29 cellular contexts compared by ENCODE assay signal in the genomic region with DNA sequence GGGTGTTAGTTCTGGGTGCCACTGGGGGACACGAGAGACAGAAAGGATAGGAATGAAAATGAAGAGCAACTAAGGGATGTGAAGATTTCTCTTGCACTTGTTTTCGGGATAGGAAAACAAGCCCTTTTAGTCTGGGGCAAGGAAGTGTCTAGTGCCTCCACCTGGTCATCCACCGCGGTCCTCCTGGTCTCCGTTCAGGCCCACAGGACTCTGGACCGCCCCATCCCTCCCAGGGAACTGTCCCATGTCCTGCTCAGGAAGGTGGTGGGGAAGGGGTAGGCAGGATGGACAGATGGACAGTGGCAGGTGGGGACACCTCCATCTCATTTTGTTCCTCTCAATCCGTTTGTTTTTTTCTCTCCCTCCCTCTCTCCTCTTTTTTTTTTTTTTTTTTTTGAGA.
"Had no signal": no experiment of that assay in that cellular context is flagged by ENCODE, and none has a peak within 500 bp of the region (broad histone marks: within the 10 kb centered on the region; RNA-seq: fewer than 3 reads in every experiment).

No MANE protein-coding gene starts in this region.

- H3K4me3 Mint-ChIP-seq: activated CD4-positive, alpha-beta memory T cell treated with anti-CD3 and anti-CD28 coated beads, Interleukin-2, amount 10 ng/mL, durations not matched to agents 7 days and 5 days; activated CD4-positive, alpha-beta T cell treated with anti-CD3 and anti-CD28 coated beads, Interleukin-2, amount 10 ng/mL, durations not matched to agents 24 days and 14 days; activated naive CD4-positive, alpha-beta T cell treated with anti-CD3 and anti-CD28 coated beads, Interleukin-2, amount 50 U/mL, for 24 hours; activated T-cell treated with anti-CD3 and anti-CD28 coated beads, Interleukin-2, amount 50 U/mL, for 72 hours; brain; immature natural killer cell; natural killer cell treated with Interleukin-12 subunit alpha and Interleukin-12 subunit beta and Interleukin-15 and Interleukin-18, amount 100 ng/mL, for 72 hours; stimulated activated effector memory CD8-positive, alpha-beta T cell treated with anti-CD3 and anti-CD28 coated beads, Interleukin-12 subunit alpha, Interleukin-12 subunit beta, amount 100 ng/mL, for 72 hours; T-helper 1 cell treated with Interleukin-12 subunit alpha and Interleukin-12 subunit beta and Interleukin-4 antibody, amounts not matched to agents 30 μg/mL and 1 μg/mL, for 36 hours had no signal

- H3K9me3 Mint-ChIP-seq: activated CD4-positive, alpha-beta memory T cell treated with anti-CD3 and anti-CD28 coated beads, Interleukin-2, amount 10 ng/mL, durations not matched to agents 7 days and 5 days; activated CD4-positive, alpha-beta T cell treated with anti-CD3 and anti-CD28 coated beads, Interleukin-2, amount 10 ng/mL, durations not matched to agents 24 days and 14 days; activated naive CD4-positive, alpha-beta T cell treated with anti-CD3 and anti-CD28 coated beads, Interleukin-2, amount 50 U/mL, for 24 hours; activated T-cell treated with anti-CD3 and anti-CD28 coated beads, Interleukin-2, amount 50 U/mL, for 72 hours; brain; natural killer cell treated with Interleukin-12 subunit alpha and Interleukin-12 subunit beta and Interleukin-15 and Interleukin-18, amount 100 ng/mL, for 72 hours; stimulated activated effector memory CD8-positive, alpha-beta T cell treated with anti-CD3 and anti-CD28 coated beads, Interleukin-12 subunit alpha, Interleukin-12 subunit beta, amount 100 ng/mL, for 72 hours; T-helper 1 cell treated with Interleukin-12 subunit alpha and Interleukin-12 subunit beta and Interleukin-4 antibody, amounts not matched to agents 30 μg/mL and 1 μg/mL, for 36 hours had no signal

- H3K27me3 ChIP-seq: neutrophil, ovary, stomach, suprapubic skin, transverse colon had no signal

- H3K27ac Mint-ChIP-seq: activated CD4-positive, alpha-beta memory T cell treated with anti-CD3 and anti-CD28 coated beads, Interleukin-2, amount 10 ng/mL, durations not matched to agents 7 days and 5 days; activated CD4-positive, alpha-beta T cell treated with anti-CD3 and anti-CD28 coated beads, Interleukin-2, amount 10 ng/mL, durations not matched to agents 24 days and 14 days; activated naive CD4-positive, alpha-beta T cell treated with anti-CD3 and anti-CD28 coated beads, Interleukin-2, amount 50 U/mL, for 24 hours; activated T-cell treated with anti-CD3 and anti-CD28 coated beads, Interleukin-2, amount 50 U/mL, for 72 hours; immature natural killer cell; natural killer cell treated with Interleukin-12 subunit alpha and Interleukin-12 subunit beta and Interleukin-15 and Interleukin-18, amount 100 ng/mL, for 72 hours; stimulated activated effector memory CD8-positive, alpha-beta T cell treated with anti-CD3 and anti-CD28 coated beads, Interleukin-12 subunit alpha, Interleukin-12 subunit beta, amount 100 ng/mL, for 72 hours; T-helper 1 cell treated with Interleukin-12 subunit alpha and Interleukin-12 subunit beta and Interleukin-4 antibody, amounts not matched to agents 30 μg/mL and 1 μg/mL, for 36 hours had no signal

- H3K27ac ChIP-seq: neutrophil, ovary, stomach, suprapubic skin had no signal

- H3K36me3 ChIP-seq: neutrophil, ovary, prostate gland, stomach, suprapubic skin, transverse colon had no signal

- H3K36me3 Mint-ChIP-seq: activated naive CD4-positive, alpha-beta T cell treated with anti-CD3 and anti-CD28 coated beads, Interleukin-2, amount 50 U/mL, for 24 hours; immature natural killer cell; natural killer cell treated with Interleukin-12 subunit alpha and Interleukin-12 subunit beta and Interleukin-15 and Interleukin-18, amount 100 ng/mL, for 72 hours; stimulated activated effector memory CD8-positive, alpha-beta T cell treated with anti-CD3 and anti-CD28 coated beads, Interleukin-12 subunit alpha, Interleukin-12 subunit beta, amount 100 ng/mL, for 72 hours had no signal

- ATAC-seq: activated CD4-positive, CD25-positive, alpha-beta regulatory T cell treated with anti-CD3 and anti-CD28 coated beads, Interleukin-2, amount 50 U/mL, for 24 hours; activated T-cell treated with anti-CD3 and anti-CD28 coated beads, Interleukin-2, amount 50 U/mL, for 72 hours; left ventricle myocardium superior; natural killer cell treated with Interleukin-12 subunit alpha and Interleukin-12 subunit beta and Interleukin-15 and Interleukin-18, amount 100 ng/mL, for 72 hours; stimulated activated effector memory CD8-positive, alpha-beta T cell treated with anti-CD3 and anti-CD28 coated beads, Interleukin-12 subunit alpha, Interleukin-12 subunit beta, amount 100 ng/mL, for 72 hours had no signal

- DNase-seq: activated CD4-positive, alpha-beta memory T cell treated with anti-CD3 and anti-CD28 coated beads, Interleukin-2, amount 10 ng/mL, durations not matched to agents 7 days and 5 days; activated CD4-positive, alpha-beta T cell treated with anti-CD3 and anti-CD28 coated beads, Interleukin-2, amount 10 ng/mL, durations not matched to agents 24 days and 14 days; activated gamma-delta T cell; activated T-cell treated with anti-CD3 and anti-CD28 coated beads, Interleukin-2, amount 50 U/mL, for 72 hours; aorta; caudate nucleus; dermis blood vessel endothelial cell; effector CD8-positive, alpha-beta T cell; erythroblast; foreskin fibroblast; immature natural killer cell; kidney glomerular epithelial cell; left ventricle myocardium superior; mammary epithelial cell; midbrain; stimulated activated CD4-positive, alpha-beta T cell treated with anti-CD3 and anti-CD28 coated beads, Interleukin-12 subunit alpha, Interleukin-12 subunit beta, amount 100 ng/mL, for 4 hours; stimulated activated CD4-positive, alpha-beta T cell treated with anti-CD3 and anti-CD28 coated beads, Interleukin-1b, Interleukin-23, amount 100 ng/mL, for 48 hours; stomach had no signal

- H3K4me1 Mint-ChIP-seq: activated CD4-positive, alpha-beta memory T cell treated with anti-CD3 and anti-CD28 coated beads, Interleukin-2, amount 10 ng/mL, durations not matched to agents 7 days and 5 days; activated CD4-positive, alpha-beta T cell treated with anti-CD3 and anti-CD28 coated beads, Interleukin-2, amount 10 ng/mL, durations not matched to agents 24 days and 14 days; activated naive CD4-positive, alpha-beta T cell treated with anti-CD3 and anti-CD28 coated beads, Interleukin-2, amount 50 U/mL, for 24 hours; immature natural killer cell had no signal

- H3K9me3 ChIP-seq: neutrophil, ovary, prostate gland, stomach, suprapubic skin, transverse colon had no signal

- H3K27me3 Mint-ChIP-seq: activated CD4-positive, alpha-beta memory T cell treated with anti-CD3 and anti-CD28 coated beads, Interleukin-2, amount 10 ng/mL, durations not matched to agents 7 days and 5 days; activated naive CD4-positive, alpha-beta T cell treated with anti-CD3 and anti-CD28 coated beads, Interleukin-2, amount 50 U/mL, for 24 hours had no signal

- H3K4me3 ChIP-seq: ovary, prostate gland, stomach, suprapubic skin, transverse colon had no signal
